11 cellular contexts compared by ENCODE assay signal in genomic region chr2:179460530-179460929, GRCh38.
A peak's percentile ranks its signal among the peaks of the same experiment; 100 is the strongest.
DNase-seq lines count a peak whose midpoint lies in the region; ATAC-seq and TF ChIP-seq lines count a peak whose summit lies in the region.
"Had no signal": no experiment of that assay in that cellular context is flagged by ENCODE, and none has a peak within 500 bp of the region (broad histone marks: within the 10 kb centered on the region; RNA-seq: fewer than 3 reads in every experiment).

No MANE protein-coding gene starts in this region.

- POLR2A ChIA-PET in HEK293 (lab: Yijun Ruan, JAX): no interaction called here

- TF ChIP-seq CTCF in HEK293 (tag by site-specific recombination; IDR thresholded peaks at IDR 0.05) (no peak), kidney epithelial cell (IDR thresholded peaks at IDR 0.05; ENCODE audit: insufficient read depth, low read length, poor library complexity, severe bottlenecking) (no peak)

- H3K27me3 ChIP-seq in ACC112 (ENCODE audit: insufficient read depth, low read length) (no peaks in the 10 kb centered on the region), adipocyte (replicated peaks; ENCODE audit: control insufficient read depth, insufficient read depth, low read length) (no peaks in the 10 kb centered on the region), kidney epithelial cell (ENCODE audit: control insufficient read depth, insufficient read depth, low read length) (no peaks in the 10 kb centered on the region)

- H3K4me1 ChIP-seq in ACC112 (ENCODE audit: control insufficient read depth, insufficient read depth, low read length, unreplicated experiment): peaks cover 23% of the 10 kb centered on the region
- no peaks in the 10 kb centered on the region for H3K4me1 ChIP-seq in HEK293 (ENCODE audit: control insufficient read depth, insufficient read depth, low read length)
- H3K4me1 ChIP-seq in adipocyte (ENCODE audit: control insufficient read depth, insufficient read depth, low read length): peaks cover 9% of the 10 kb centered on the region

- H3K27ac ChIP-seq in ACC112 (ENCODE audit: low read depth, low read length) (peak overlapping the region; percentile 96), HEK293 (ENCODE audit: extremely low read depth, low read depth, low read length) (no peak overlapping the region)

- no peak for ATAC-seq in GM21381 (IDR thresholded peaks at IDR 0.05; ENCODE audit: unreplicated experiment)

- peaks cover 23% of the 10 kb centered on the region for H3K36me3 ChIP-seq in ACC112 (ENCODE audit: insufficient read depth, low read length)
- no peaks in the 10 kb centered on the region for H3K36me3 ChIP-seq in HEK293 (ENCODE audit: control insufficient read depth in 2 of 2, insufficient read depth in 1 of 2, low read length in 2 of 2)
- H3K36me3 ChIP-seq in adipocyte (ENCODE audit: control insufficient read depth, insufficient read depth, low read length, severe bottlenecking): no peaks in the 10 kb centered on the region
- H3K36me3 ChIP-seq in kidney epithelial cell (ENCODE audit: control insufficient read depth, insufficient read depth, low read length): no peaks in the 10 kb centered on the region

- H3K9me3 ChIP-seq in HEK293 (ENCODE audit: control insufficient read depth, insufficient read depth, low read depth, low read length): no peaks in the 10 kb centered on the region
- H3K9me3 ChIP-seq in adipocyte (ENCODE audit: control insufficient read depth, low read length): peaks cover 31% of the 10 kb centered on the region

- H3K4me3 ChIP-seq in ACC112 (ENCODE audit: low read depth, low read length): no peak overlapping the region
- H3K4me3 ChIP-seq in HEK293 (ENCODE audit: low read depth, low read length): no peak overlapping the region
- H3K4me3 ChIP-seq in adipocyte (ENCODE audit: low read length): peak overlapping the region; percentile 66
- H3K4me3 ChIP-seq in kidney epithelial cell (ENCODE audit: low read depth, low read length): no peak overlapping the region

- no peaks in the 10 kb centered on the region for H3K79me2 ChIP-seq in ACC112 (ENCODE audit: control insufficient read depth, insufficient read depth, low read length, unreplicated experiment)

- H3K9ac ChIP-seq in adipocyte (ENCODE audit: low read length): peak overlapping the region; percentile 83

- peak overlapping the region; percentile 17 for H2AFZ ChIP-seq in ACC112 (ENCODE audit: low read length, unreplicated experiment)

- peak; percentile 79 for DNase-seq in adipocyte (ENCODE audit: low read depth)
- DNase-seq in kidney epithelial cell (ENCODE audit: low read depth): peak; percentile 95
- DNase-seq in SHP77 treated with DMSO at 0.1 percent for 48 hours (lab: John Stamatoyannopoulos, UW): no peak
- no peak for DNase-seq in midbrain (lab: John Stamatoyannopoulos, UW)
- DNase-seq in activated CD4-positive, alpha-beta T cell treated with anti-CD3 and anti-CD28 coated beads for 1 hour: no peak
- DNase-seq: H9, naive B cell, NCI-H1694 had no signal

- CTCF ChIA-PET in HEK293 (lab: Yijun Ruan, JAX): interaction anchor here (1.0 kb wide), 1 partner anchor 13 kb away, joined by 5 read pairs; no protein-coding TSS in a partner anchor

TF ChIP-seq in HEK293, 187 proteins besides CTCF, POLR2A, EP300 and RAD21 (continues in another document):
- TF ChIP-seq ZBTB21 (tag by site-specific recombination; IDR thresholded peaks at IDR 0.05) (0 out of 2 replicates have a peak, but pooled peaks have one; percentile 22), ZNF48 (tag by site-specific recombination; IDR thresholded peaks at IDR 0.05) (no peak), ZNF366 (tag by site-specific recombination; conservative IDR thresholded peaks at IDR 0.05) (peak; percentile 79), HIC1 (tag by site-specific recombination; IDR thresholded peaks at IDR 0.05) (peak; percentile 18; the same call in 1 of the 2 replicates), ZSCAN30 (tag by site-specific recombination; IDR thresholded peaks at IDR 0.05) (no peak), ZNF362 (tag by site-specific recombination; IDR thresholded peaks at IDR 0.05) (peak; percentile 80), TRIM28 (IDR thresholded peaks at IDR 0.05; ENCODE audit: borderline replicate concordance, low read length) (0 out of 2 replicates have a peak, but pooled peaks have one; percentile 25), ZNF394 (tag by site-specific recombination; IDR thresholded peaks at IDR 0.05; ENCODE audit: borderline replicate concordance) (peak; percentile 32; the same call in 1 of the 2 replicates), ZNF184 (tag by site-specific recombination; IDR thresholded peaks at IDR 0.05) (peak; percentile 52; the same call in 1 of the 2 replicates), ZNF221 (tag by site-specific recombination; IDR thresholded peaks at IDR 0.05; ENCODE audit: borderline replicate concordance) (no peak)
- TF ChIP-seq, protein P1, sequence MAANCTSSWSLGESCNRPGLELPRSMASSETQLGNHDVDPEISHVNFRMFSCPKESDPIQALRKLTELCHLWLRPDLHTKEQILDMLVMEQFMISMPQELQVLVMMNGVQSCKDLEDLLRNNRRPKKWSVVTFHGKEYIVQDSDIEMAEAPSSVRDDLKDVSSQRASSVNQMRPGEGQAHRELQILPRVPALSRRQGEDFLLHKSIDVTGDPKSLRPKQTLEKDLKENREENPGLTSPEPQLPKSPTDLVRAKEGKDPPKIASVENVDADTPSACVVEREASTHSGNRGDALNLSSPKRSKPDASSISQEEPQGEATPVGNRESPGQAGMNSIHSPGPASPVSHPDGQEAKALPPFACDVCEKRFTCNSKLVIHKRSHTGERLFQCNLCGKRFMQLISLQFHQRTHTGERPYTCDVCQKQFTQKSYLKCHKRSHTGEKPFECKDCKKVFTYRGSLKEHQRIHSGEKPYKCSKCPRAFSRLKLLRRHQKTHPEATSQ (tag by site-specific recombination; IDR thresholded peaks at IDR 0.05): no peak
- TF ChIP-seq, protein P2, sequence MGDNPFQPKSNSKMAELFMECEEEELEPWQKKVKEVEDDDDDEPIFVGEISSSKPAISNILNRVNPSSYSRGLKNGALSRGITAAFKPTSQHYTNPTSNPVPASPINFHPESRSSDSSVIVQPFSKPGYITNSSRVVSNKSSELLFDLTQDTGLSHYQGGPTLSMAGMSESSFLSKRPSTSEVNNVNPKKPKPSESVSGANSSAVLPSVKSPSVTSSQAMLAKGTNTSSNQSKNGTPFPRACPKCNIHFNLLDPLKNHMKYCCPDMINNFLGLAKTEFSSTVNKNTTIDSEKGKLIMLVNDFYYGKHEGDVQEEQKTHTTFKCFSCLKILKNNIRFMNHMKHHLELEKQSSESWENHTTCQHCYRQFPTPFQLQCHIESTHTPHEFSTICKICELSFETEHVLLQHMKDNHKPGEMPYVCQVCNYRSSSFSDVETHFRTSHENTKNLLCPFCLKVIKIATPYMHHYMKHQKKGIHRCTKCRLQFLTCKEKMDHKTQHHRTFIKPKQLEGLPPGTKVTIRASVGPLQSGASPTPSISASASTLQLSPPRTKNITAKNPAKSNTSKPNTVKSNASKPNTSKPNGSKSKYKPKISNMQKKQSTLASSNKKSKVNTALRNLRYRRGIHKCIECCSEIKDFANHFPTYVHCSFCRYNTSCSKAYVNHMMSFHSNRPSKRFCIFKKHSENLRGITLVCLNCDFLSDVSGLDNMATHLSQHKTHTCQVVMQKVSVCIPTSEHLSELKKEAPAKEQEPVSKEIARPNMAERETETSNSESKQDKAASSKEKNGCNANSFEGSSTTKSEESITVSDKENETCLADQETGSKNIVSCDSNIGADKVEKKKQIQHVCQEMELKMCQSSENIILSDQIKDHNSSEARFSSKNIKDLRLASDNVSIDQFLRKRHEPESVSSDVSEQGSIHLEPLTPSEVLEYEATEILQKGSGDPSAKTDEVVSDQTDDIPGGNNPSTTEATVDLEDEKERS (tag by site-specific recombination; IDR thresholded peaks at IDR 0.05): 0 out of 2 replicates have a peak, but pooled peaks have one; percentile 66
- TF ChIP-seq, protein P3, sequence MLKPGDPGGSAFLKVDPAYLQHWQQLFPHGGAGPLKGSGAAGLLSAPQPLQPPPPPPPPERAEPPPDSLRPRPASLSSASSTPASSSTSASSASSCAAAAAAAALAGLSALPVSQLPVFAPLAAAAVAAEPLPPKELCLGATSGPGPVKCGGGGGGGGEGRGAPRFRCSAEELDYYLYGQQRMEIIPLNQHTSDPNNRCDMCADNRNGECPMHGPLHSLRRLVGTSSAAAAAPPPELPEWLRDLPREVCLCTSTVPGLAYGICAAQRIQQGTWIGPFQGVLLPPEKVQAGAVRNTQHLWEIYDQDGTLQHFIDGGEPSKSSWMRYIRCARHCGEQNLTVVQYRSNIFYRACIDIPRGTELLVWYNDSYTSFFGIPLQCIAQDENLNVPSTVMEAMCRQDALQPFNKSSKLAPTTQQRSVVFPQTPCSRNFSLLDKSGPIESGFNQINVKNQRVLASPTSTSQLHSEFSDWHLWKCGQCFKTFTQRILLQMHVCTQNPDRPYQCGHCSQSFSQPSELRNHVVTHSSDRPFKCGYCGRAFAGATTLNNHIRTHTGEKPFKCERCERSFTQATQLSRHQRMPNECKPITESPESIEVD (tag by site-specific recombination; IDR thresholded peaks at IDR 0.05): 0 out of 2 replicates have a peak, but pooled peaks have one; percentile 14

Comparison
In these comparisons a context has a peak if more than half of its experiments do, and no peak if none do; other contexts are left out.
1. DNase-seq: peak in adipocyte (single experiment) and kidney epithelial cell (single experiment); none in SHP77 treated with DMSO at 0.1 percent for 48 hours (single experiment), midbrain (single experiment) and activated CD4-positive, alpha-beta T cell treated with anti-CD3 and anti-CD28 coated beads for 1 hour (single experiment).